In the genomic region with DNA sequence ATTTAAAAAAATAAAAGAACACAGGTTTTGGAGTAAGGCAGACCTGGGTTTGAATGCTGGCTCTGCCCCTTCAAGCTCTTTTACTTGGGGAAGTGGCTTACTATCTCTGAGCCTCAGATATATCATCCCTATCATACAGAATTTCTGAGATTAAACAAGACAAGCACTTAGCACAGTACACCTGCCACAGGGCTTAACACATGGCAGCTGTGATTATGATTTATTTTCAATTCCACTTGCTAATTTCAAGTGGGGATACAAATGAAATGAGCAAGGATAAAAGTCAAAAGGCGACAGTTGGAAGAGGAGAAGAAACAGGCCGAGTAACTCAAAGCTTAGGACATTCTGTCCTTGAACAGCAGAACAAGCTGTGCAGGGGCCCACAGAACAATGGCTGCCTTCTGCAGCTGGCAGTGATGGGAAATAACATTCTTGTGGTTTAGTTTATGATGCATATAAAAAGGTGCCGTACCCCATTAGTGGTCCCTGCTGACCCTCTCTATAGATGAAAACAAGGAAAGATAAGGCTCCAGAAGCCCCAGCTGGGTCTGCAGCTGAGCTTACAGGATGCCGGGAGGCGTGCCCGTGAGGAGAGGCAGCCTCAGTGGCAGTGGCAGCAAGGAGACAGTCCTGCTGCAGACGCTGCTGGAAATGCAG, we compare ENCODE assay signal across 13 cellular contexts. TPM values are rescaled to one million over a fixed set of nuclear protein-coding genes. Genes with fewer than 3 reads are reported as not detected.
A peak's percentile ranks its signal among the peaks of the same experiment; 100 is the strongest.
DNase-seq lines count a peak whose midpoint lies in the region; ATAC-seq and TF ChIP-seq lines count a peak whose summit lies in the region.
"Had no signal": no experiment of that assay in that cellular context is flagged by ENCODE, and none has a peak within 500 bp of the region (broad histone marks: within the 10 kb centered on the region; RNA-seq: fewer than 3 reads in every experiment).

No MANE protein-coding gene starts in this region.

- H3K9me3 ChIP-seq in Panc1 (ENCODE audit: control insufficient read depth, insufficient read depth, low read depth, low read length) (no peaks in the 10 kb centered on the region), heart left ventricle (no peaks in the 10 kb centered on the region), gastrocnemius medialis (no peaks in the 10 kb centered on the region)
- H3K9me3 ChIP-seq: ascending aorta had no signal

- POLR2A ChIA-PET in Panc1 (lab: Charles Lee), result interaction anchor here (0.8 kb wide), 1 partner anchor 59 kb away, joined by 6 read pairs; a partner anchor contains a TSS

- DNase-seq in LHCN-M2 (ENCODE audit: low read depth) (peak; percentile 63), Panc1 (ENCODE audit: low read depth, low spot score) (no peak), heart left ventricle (no peak), gastrocnemius medialis (no peak)
- no peak for DNase-seq in activated effector memory CD4-positive, alpha-beta T cell treated with Interleukin-2 at 50 U/mL for 16 hours
- DNase-seq: effector CD4-positive, alpha-beta T cell; NCI-H526 treated with DMSO at 0.1 percent for 48 hours; stimulated activated CD4-positive, alpha-beta T cell treated with anti-CD3 and anti-CD28 coated beads, Interleukin-4, amount 100 ng/mL, for 24 hours; stimulated activated naive B cell treated with anti-CD40 and anti-IgM and Interleukin-4, amounts not matched to agents 10 μg/mL and 1 μg/mL and 100 μg/mL, for 72 hours had no signal

- no peaks in the 10 kb centered on the region for H3K36me3 ChIP-seq in Panc1 (ENCODE audit: control insufficient read depth, insufficient read depth, low read length)
- H3K36me3 ChIP-seq in heart left ventricle, result peaks cover 0 to 19% (median 0%) of the 10 kb centered on the region in 9 donors
- H3K36me3 ChIP-seq in gastrocnemius medialis, result no peaks in the 10 kb centered on the region

- in situ Hi-C loops in Panc1 (cut with HindIII; ENCODE audit: low pct_unique_long_range_greater_than_20kb, low sequenced_read_pairs) (no loop called here), gastrocnemius medialis (cut with MboI; ENCODE audit: low sequenced_read_pairs in 4 of 4) (no loop called here)

- peak; percentile 54; the same call in 1 of the 2 replicates for ATAC-seq in Panc1
- peak in 1 of 4 donors; percentile 33 for ATAC-seq in heart left ventricle
- peak; percentile 38 to 39 for ATAC-seq in gastrocnemius medialis
- ATAC-seq in HG02840 (IDR thresholded peaks at IDR 0.05; ENCODE audit: low FRiP score, unreplicated experiment), result no peak
- ATAC-seq in HG02884 (IDR thresholded peaks at IDR 0.05; ENCODE audit: unreplicated experiment), result no peak
- no peak for ATAC-seq in GM21529 (IDR thresholded peaks at IDR 0.05; ENCODE audit: unreplicated experiment)
- ATAC-seq: stimulated activated naive B cell treated with anti-CD40 and anti-IgM and Interleukin-4, amounts not matched to agents 10 μg/mL and 1 μg/mL and 100 μg/mL, for 72 hours had no signal

- 0 out of 2 replicates have a peak overlapping the region, but pooled peaks have one; percentile 24 for H3K27ac ChIP-seq in Panc1 (ENCODE audit: low read length)
- peak overlapping the region in 11 of 12 donors; percentile 21 to 85 (median 75) for H3K27ac ChIP-seq in heart left ventricle
- H3K27ac ChIP-seq in gastrocnemius medialis, result peak overlapping the region; percentile 64 to 85 (median 72)
- H3K27ac ChIP-seq: ascending aorta had no signal

- CTCF ChIA-PET in Panc1 (lab: Charles Lee), result no interaction called here

- TF ChIP-seq POLR2A in heart left ventricle (IDR thresholded peaks at IDR 0.05) (no peak), gastrocnemius medialis (IDR thresholded peaks at IDR 0.05) (no peak)

- H3K4me1 ChIP-seq in Panc1 (ENCODE audit: control insufficient read depth, insufficient read depth, low read length) (no peaks in the 10 kb centered on the region), heart left ventricle (peaks cover 0 to 20% (median 2%) of the 10 kb centered on the region in 12 donors), gastrocnemius medialis (peaks cover 28 to 32% of the 10 kb centered on the region in 2 donors)
- H3K4me1 ChIP-seq: ascending aorta had no signal

- H3K4me3 ChIP-seq in Panc1 (ENCODE audit: low read depth in 2 of 2, low read length in 2 of 2) (no peak overlapping the region), heart left ventricle (no peak overlapping the region), gastrocnemius medialis (no peak overlapping the region)
- H3K4me3 ChIP-seq: ascending aorta had no signal

- no peak for TF ChIP-seq CTCF in Panc1 (IDR thresholded peaks at IDR 0.05)
- TF ChIP-seq CTCF in heart left ventricle (IDR thresholded peaks at IDR 0.05), result no peak
- TF ChIP-seq CTCF in gastrocnemius medialis (IDR thresholded peaks at IDR 0.05 in 4 of 5, conservative IDR thresholded peaks at IDR 0.05 in 1 of 5), result no peak

- intact Hi-C loops in Panc1 (cut with micrococcal nuclease; ENCODE audit: unreplicated experiment) (loop anchor here (5.0 kb wide), 1 partner anchor 85 kb away; no protein-coding TSS in a partner anchor), heart left ventricle (cut with DNase I) (loop anchor here in 3 of 10 donors (5.0 kb wide), 1 partner anchor 60 kb away; a partner anchor contains a TSS), gastrocnemius medialis (cut with DNase I; ENCODE audit: low total_unique reads) (loop anchor here (5.0 kb wide), 1 partner anchor 85 kb away; no protein-coding TSS in a partner anchor)

- H3K27me3 ChIP-seq in Panc1 (ENCODE audit: control insufficient read depth, insufficient read depth, low read length) (no peaks in the 10 kb centered on the region), heart left ventricle (no peaks in the 10 kb centered on the region), gastrocnemius medialis (no peaks in the 10 kb centered on the region)
- H3K27me3 ChIP-seq: ascending aorta had no signal

- BruUV-seq in Panc1 (replicated peaks; lab: Mats Ljungman, UMichigan), result no TSS peak

- 72 to 76% (median 73%) methylated on average over 7 of the region's 7 CpGs for WGBS in heart left ventricle, 4 donors

RNA-seq across cellular contexts. Expression of a gene that starts 45.3 kb away (rescaled TPM):
- total RNA-seq in LHCN-M2 (2014; rRNA removed), result 9.0 and 9.3 TPM in 2 replicates
- polyA plus RNA-seq in LHCN-M2 (2012), result 17.3 TPM
- total RNA-seq in Panc1 (2021; ENCODE audit: unreplicated experiment), result 55.7 TPM
- 77.9 TPM for polyA plus RNA-seq in Panc1 (2012; ENCODE audit: insufficient read length)
- 1 to 10 TPM in 8 of 9 donors, under 1 TPM in 1; 0.93 to 8.9 (median 3.1) TPM for total RNA-seq in heart left ventricle
- polyA plus RNA-seq in heart left ventricle, result 1 to 10 TPM; 1.3 to 1.8 TPM
- 1 to 10 TPM; 1.1 to 4.4 (median 2.1) TPM for total RNA-seq in gastrocnemius medialis

RNA-seq across cellular contexts. Expression of a gene that starts 58.7 kb away (rescaled TPM):
- total RNA-seq in LHCN-M2 (2014; rRNA removed) (8.7 and 13.7 TPM in 2 replicates), Panc1 (2021; ENCODE audit: unreplicated experiment) (43.4 TPM), heart left ventricle (10 to 100 TPM; 19.2 to 35.3 (median 30.3) TPM), gastrocnemius medialis (10 to 100 TPM; 12.5 to 24.5 (median 21.0) TPM)
- polyA plus RNA-seq in LHCN-M2 (2012), result 3.9 TPM
- polyA plus RNA-seq in Panc1 (2012; ENCODE audit: insufficient read length), result 20.2 TPM
- 1 to 10 TPM; 1.9 to 7.0 TPM for polyA plus RNA-seq in heart left ventricle

Comparison
In these comparisons a context has a peak if more than half of its experiments do, and no peak if none do; other contexts are left out.
1. ATAC-seq: peak in Panc1 (single experiment) and gastrocnemius medialis (2 of 2); none in HG02840 (single experiment), HG02884 (single experiment) and GM21529 (single experiment).
2. H3K27ac ChIP-seq: peak in every context shown above with its lines; median percentile 75 in heart left ventricle; 72 in gastrocnemius medialis; 24 in Panc1.